Comparison of ENCODE assay signal across 30 cellular contexts in genomic region chr2:197997083-197997541, GRCh38.
DNase-seq lines count a peak whose midpoint lies in the region; ATAC-seq, FAIRE-seq and TF ChIP-seq lines count a peak whose summit lies in the region.
"Had no signal": no experiment of that assay in that cellular context is flagged by ENCODE, and none has a peak within 500 bp of the region (broad histone marks: within the 10 kb centered on the region; RNA-seq: fewer than 3 reads in every experiment).

No MANE protein-coding gene starts in this region.

- H3K4me1 Mint-ChIP-seq in activated naive CD4-positive, alpha-beta T cell treated with anti-CD3 and anti-CD28 coated beads for 36 hours (ENCODE audit: low read depth): peaks cover 78% of the 10 kb centered on the region
- H3K4me1 Mint-ChIP-seq in T-helper 2 cell treated with Interferon-gamma antibody and Interleukin-4, amounts not matched to agents 5 μg/mL and 100 μg/mL, for 36 hours (ENCODE audit: low read depth): peaks cover 20% of the 10 kb centered on the region

- DNase-seq in left ventricle myocardium inferior (no peak), left cardiac atrium (no peak), NCI-H2227 treated with DMSO at 0.1 percent for 48 hours (lab: John Stamatoyannopoulos, UW) (peak; percentile 85), K562 (ENCODE audit: extremely low read depth in 1 of 4, low spot score in 3 of 4) (peak in 2 of 4 experiments; percentile 16 to 65)
- no peak for DNase-seq in activated naive CD4-positive, alpha-beta T cell treated with anti-CD3 and anti-CD28 coated beads for 36 hours
- no peak for DNase-seq in T-helper 2 cell treated with Interferon-gamma antibody and Interleukin-4, amounts not matched to agents 5 μg/mL and 100 μg/mL, for 36 hours (ENCODE audit: low spot score)
- DNase-seq: activated CD4-positive, CD25-positive, alpha-beta regulatory T cell treated with anti-CD3 and anti-CD28 coated beads, Interleukin-2, amount 50 U/mL, for 72 hours; activated CD8-positive, alpha-beta T cell treated with anti-CD3 and anti-CD28 coated beads for 36 hours; activated naive CD8-positive, alpha-beta T cell treated with anti-CD3 and anti-CD28 coated beads for 36 hours; activated T-cell treated with anti-CD3 and anti-CD28 coated beads for 4 hours; aorta; Caco-2; colonic mucosa; DND-41; effector CD8-positive, alpha-beta T cell; HCEC 1CT; KG1; NCI-H2029; NCI-H345; NK-92 treated with Interleukin-12 subunit alpha and Interleukin-12 subunit beta, amount 100 ng/mL, for 24 hours; Peyer's patch; stimulated activated naive CD8-positive, alpha-beta T cell treated with anti-CD3 and anti-CD28 coated beads, Interleukin-15, amount 100 ng/mL, for 72 hours; tibial artery had no signal

- in situ Hi-C loops in K562 (cut with MboI): no loop called here

- no peaks in the 10 kb centered on the region for H3K27me3 Mint-ChIP-seq in activated naive CD4-positive, alpha-beta T cell treated with anti-CD3 and anti-CD28 coated beads for 36 hours (ENCODE audit: low read depth)
- H3K27me3 Mint-ChIP-seq in T-helper 2 cell treated with Interferon-gamma antibody and Interleukin-4, amounts not matched to agents 5 μg/mL and 100 μg/mL, for 36 hours (ENCODE audit: low read depth): no peaks in the 10 kb centered on the region
- H3K27me3 Mint-ChIP-seq: activated CD8-positive, alpha-beta T cell treated with anti-CD3 and anti-CD28 coated beads for 36 hours; activated naive CD8-positive, alpha-beta T cell treated with anti-CD3 and anti-CD28 coated beads for 36 hours; stimulated activated naive CD8-positive, alpha-beta T cell treated with anti-CD3 and anti-CD28 coated beads, Interleukin-15, amount 100 ng/mL, for 72 hours had no signal

- H3K4me1 ChIP-seq in left ventricle myocardium inferior (peaks cover 57% of the 10 kb centered on the region), K562 (replicated peaks in 1 of 2; ENCODE audit: control insufficient read depth in 2 of 2, insufficient read depth in 2 of 2, low read length in 2 of 2) (peaks cover 22 to 56% of the 10 kb centered on the region in 2 experiments)
- H3K4me1 ChIP-seq: BLaER1, Caco-2, colonic mucosa, Peyer's patch had no signal

- H3K27me3 ChIP-seq in left ventricle myocardium inferior (ENCODE audit: low read depth) (no peaks in the 10 kb centered on the region), K562 (ENCODE audit: control insufficient read depth in 2 of 2, insufficient read depth in 2 of 2, low read length in 2 of 2) (no peaks in the 10 kb centered on the region)
- H3K27me3 ChIP-seq: BLaER1, colonic mucosa, Peyer's patch, tibial artery had no signal

- ATAC-seq in left cardiac atrium (no peak), K562 (peak; percentile 43), HG03108 (IDR thresholded peaks at IDR 0.05; ENCODE audit: unreplicated experiment) (no peak)
- ATAC-seq: activated CD8-positive, alpha-beta T cell treated with anti-CD3 and anti-CD28 coated beads for 36 hours; stimulated activated naive CD8-positive, alpha-beta T cell treated with anti-CD3 and anti-CD28 coated beads, Interleukin-15, amount 100 ng/mL, for 72 hours had no signal

- POLR2A ChIA-PET in K562 (lab: Yijun Ruan, JAX): interaction anchor here (1.2 to 1.8 kb wide), 3 partner anchors 9 to 119 kb away, joined by 3 to 10 read pairs (median 3); no protein-coding TSS in a partner anchor

- H3K9me3 ChIP-seq in left ventricle myocardium inferior (replicated peaks): no peaks in the 10 kb centered on the region
- H3K9me3 ChIP-seq in K562 (replicated peaks; ENCODE audit: control insufficient read depth, insufficient read depth, low read depth, low read length): no peaks in the 10 kb centered on the region
- H3K9me3 ChIP-seq: BLaER1, Caco-2, colonic mucosa, Peyer's patch, tibial artery had no signal

- peaks cover 2% of the 10 kb centered on the region for H3K36me3 Mint-ChIP-seq in activated naive CD4-positive, alpha-beta T cell treated with anti-CD3 and anti-CD28 coated beads for 36 hours (ENCODE audit: low read depth)
- peaks cover 1% of the 10 kb centered on the region for H3K36me3 Mint-ChIP-seq in T-helper 2 cell treated with Interferon-gamma antibody and Interleukin-4, amounts not matched to agents 5 μg/mL and 100 μg/mL, for 36 hours (ENCODE audit: low read depth)

- H3K36me3 ChIP-seq in left ventricle myocardium inferior (no peaks in the 10 kb centered on the region), K562 (ENCODE audit: control insufficient read depth, insufficient read depth, low read length) (peaks cover 2% of the 10 kb centered on the region; the same call in 2 of the 3 replicates)
- H3K36me3 ChIP-seq: BLaER1, colonic mucosa, Peyer's patch, tibial artery had no signal

- no peak overlapping the region for H3K4me3 Mint-ChIP-seq in activated naive CD4-positive, alpha-beta T cell treated with anti-CD3 and anti-CD28 coated beads for 36 hours
- H3K4me3 Mint-ChIP-seq in T-helper 2 cell treated with Interferon-gamma antibody and Interleukin-4, amounts not matched to agents 5 μg/mL and 100 μg/mL, for 36 hours: no peak overlapping the region
- H3K4me3 Mint-ChIP-seq: activated CD8-positive, alpha-beta T cell treated with anti-CD3 and anti-CD28 coated beads for 36 hours; activated naive CD8-positive, alpha-beta T cell treated with anti-CD3 and anti-CD28 coated beads for 36 hours; nephron; stimulated activated naive CD8-positive, alpha-beta T cell treated with anti-CD3 and anti-CD28 coated beads, Interleukin-15, amount 100 ng/mL, for 72 hours had no signal

- H3K4me2 ChIP-seq in K562 (ENCODE audit: insufficient read depth, low read length): peak overlapping the region; percentile 65
- H3K4me2 ChIP-seq: BLaER1 had no signal

- no TSS peak for BruUV-seq in K562 (replicated peaks; lab: Mats Ljungman, UMichigan)

- 35% methylated on average over 7 of the region's 7 CpGs for WGBS in K562 (ENCODE audit: insufficient coverage, low coverage, missing lambda C conversion rate)

- TF ChIP-seq EP300 in K562 (IDR thresholded peaks at IDR 0.05; ENCODE audit: low read length): no peak

- H3K4me3 ChIP-seq in left ventricle myocardium inferior (no peak overlapping the region), K562 (no peak overlapping the region)
- H3K4me3 ChIP-seq: BLaER1, colonic mucosa, Peyer's patch, skin epidermis, tibial artery had no signal

- peak; percentile 77 for FAIRE-seq in K562 (lab: Jason Lieb, UNC)
- FAIRE-seq: HTR-8/SVneo, islet of Langerhans had no signal

- CTCF ChIA-PET in K562 (lab: Yijun Ruan, JAX; ENCODE audit: low intra/inter-chr PET ratio): no interaction called here
- CTCF ChIA-PET in activated naive CD4-positive, alpha-beta T cell treated with anti-CD3 and anti-CD28 coated beads for 36 hours (lab: Charles Lee): interaction anchor here (0.6 to 1.5 kb wide), 5 partner anchors 13 to 209 kb away, joined by 3 to 9 read pairs (median 3); no protein-coding TSS in a partner anchor

- intact Hi-C loops in left ventricle myocardium inferior (cut with micrococcal nuclease): no loop called here
- intact Hi-C loops in left cardiac atrium (cut with DNase I): no loop called here
- intact Hi-C loops in K562 (cut with micrococcal nuclease): loop anchor here (5.0 kb wide), 3 partner anchors 50 to 195 kb away; partner anchors contain the start of gene PLCL1
- intact Hi-C loops in activated naive CD4-positive, alpha-beta T cell treated with anti-CD3 and anti-CD28 coated beads for 36 hours (cut with micrococcal nuclease): no loop called here

- TF ChIP-seq CTCF in left ventricle myocardium inferior (IDR thresholded peaks at IDR 0.05; ENCODE audit: borderline replicate concordance) (no peak), K562 (IDR thresholded peaks at IDR 0.05 in 2 of 3, conservative IDR thresholded peaks at IDR 0.05 in 1 of 3; ENCODE audit: insufficient read depth in 2 of 3, low read depth in 1 of 3, low read length in 3 of 3) (no peak)

- no peak for TF ChIP-seq POLR2A in K562 (conservative IDR thresholded peaks at IDR 0.05)

- H3K9ac ChIP-seq in K562 (ENCODE audit: insufficient read depth in 1 of 2, low read depth in 2 of 2, low read length in 2 of 2): peak overlapping the region; percentile 44 to 65; a peak in 3 of 4 replicates
- H3K9ac ChIP-seq: BLaER1 had no signal

- H4K20me1 ChIP-seq in K562 (replicated peaks; ENCODE audit: control insufficient read depth, insufficient read depth, low read length): no peaks in the 10 kb centered on the region
- H4K20me1 ChIP-seq: BLaER1 had no signal

- no peaks in the 10 kb centered on the region for H3K9me1 ChIP-seq in K562 (ENCODE audit: control insufficient read depth, insufficient read depth, low read length)

- peak overlapping the region; percentile 60 for H2AFZ ChIP-seq in K562 (ENCODE audit: low read depth, low read length)

- H3K27ac ChIP-seq in left ventricle myocardium inferior (replicated peaks) (peak overlapping the region; percentile 14), K562 (ENCODE audit: extremely low read depth, low read depth, low read length) (peak overlapping the region; percentile 67)
- H3K27ac ChIP-seq: BLaER1, colonic mucosa, epithelial cell of prostate, Peyer's patch, tibial artery had no signal

- H3K9me3 Mint-ChIP-seq in activated naive CD4-positive, alpha-beta T cell treated with anti-CD3 and anti-CD28 coated beads for 36 hours: no peaks in the 10 kb centered on the region
- no peaks in the 10 kb centered on the region for H3K9me3 Mint-ChIP-seq in T-helper 2 cell treated with Interferon-gamma antibody and Interleukin-4, amounts not matched to agents 5 μg/mL and 100 μg/mL, for 36 hours
- H3K9me3 Mint-ChIP-seq: activated CD8-positive, alpha-beta T cell treated with anti-CD3 and anti-CD28 coated beads for 36 hours; nephron had no signal

- no peak for TF ChIP-seq RAD21 in K562 (CRISPR knock-in tag; conservative IDR thresholded peaks at IDR 0.05 in 1 of 2, IDR thresholded peaks at IDR 0.05 in 1 of 2)

- H3K79me2 ChIP-seq in K562 (ENCODE audit: control insufficient read depth, insufficient read depth, low read length): peaks cover 68% of the 10 kb centered on the region

- no peak overlapping the region for H3K27ac Mint-ChIP-seq in activated naive CD4-positive, alpha-beta T cell treated with anti-CD3 and anti-CD28 coated beads for 36 hours
- H3K27ac Mint-ChIP-seq in T-helper 2 cell treated with Interferon-gamma antibody and Interleukin-4, amounts not matched to agents 5 μg/mL and 100 μg/mL, for 36 hours: no peak overlapping the region
- H3K27ac Mint-ChIP-seq: activated CD8-positive, alpha-beta T cell treated with anti-CD3 and anti-CD28 coated beads for 36 hours; activated naive CD8-positive, alpha-beta T cell treated with anti-CD3 and anti-CD28 coated beads for 36 hours; stimulated activated naive CD8-positive, alpha-beta T cell treated with anti-CD3 and anti-CD28 coated beads, Interleukin-15, amount 100 ng/mL, for 72 hours had no signal

TF ChIP-seq in K562, 482 proteins besides CTCF, POLR2A, EP300 and RAD21 (continues in another document):
- TF ChIP-seq MCM5 (IDR thresholded peaks at IDR 0.05; ENCODE audit: low read depth): no peak
- TF ChIP-seq CBFA2T2 (conservative IDR thresholded peaks at IDR 0.05): peak; percentile 53
